8 cellular contexts compared by ENCODE assay signal in the genomic region with DNA sequence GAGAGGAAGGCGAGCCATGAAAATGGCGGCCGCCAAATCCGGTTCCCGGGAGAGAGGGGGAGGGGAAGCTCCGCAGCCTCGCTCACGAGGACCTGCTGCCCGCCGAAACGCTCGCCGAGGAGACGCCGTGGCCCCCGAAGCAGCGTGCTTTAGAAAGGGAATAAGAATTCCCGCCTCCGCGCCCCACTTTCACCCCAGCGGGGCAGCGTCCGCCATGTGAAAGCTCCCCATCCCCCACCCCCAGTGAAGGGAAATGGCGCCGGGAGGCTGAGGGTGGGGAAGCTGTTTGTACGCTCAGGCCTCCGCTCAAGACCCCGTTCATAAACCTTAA. TPM values are rescaled to one million over a fixed set of nuclear protein-coding genes. Genes with fewer than 3 reads are reported as not detected.
DNase-seq lines count a peak whose midpoint lies in the region; ATAC-seq, FAIRE-seq and TF ChIP-seq lines count a peak whose summit lies in the region.

No MANE protein-coding gene starts in this region.

- dilution Hi-C loops in keratinocyte (cut with MboI; ENCODE audit: extremely low pct_ligation_motif_present, low sequenced_read_pairs), result no loop called here

- H3K4me1 ChIP-seq in keratinocyte (ENCODE audit: control insufficient read depth, extremely low read depth, insufficient read depth, low read length), result peaks cover 25% of the 10 kb centered on the region

- H3K27me3 ChIP-seq in WERI-Rb-1 (ENCODE audit: insufficient read depth, low read depth, severe bottlenecking), result no peaks in the 10 kb centered on the region
- no peaks in the 10 kb centered on the region for H3K27me3 ChIP-seq in keratinocyte (ENCODE audit: control insufficient read depth, extremely low read depth, insufficient read depth, low read length)

- TF ChIP-seq CTCF in AG04449 (IDR thresholded peaks at IDR 0.05; ENCODE audit: insufficient read depth, low read length, missing control alignments) (no peak), WERI-Rb-1 (IDR thresholded peaks at IDR 0.05; ENCODE audit: low read depth, low read length) (no peak), keratinocyte (optimal IDR thresholded peaks at IDR 0.05 in 1 of 3, IDR thresholded peaks at IDR 0.05 in 1 of 3, conservative IDR thresholded peaks at IDR 0.05 in 1 of 3; ENCODE audit: extremely low read depth in 1 of 3, insufficient read depth in 2 of 3, low read length in 3 of 3) (no peak)

- CTCF ChIA-PET in AG04449 (lab: Yijun Ruan, JAX), result interaction anchor here (0.6 to 10.3 kb wide), 4 partner anchors 9 to 165 kb away, joined by 3 to 174 read pairs (median 4); no protein-coding TSS in a partner anchor

- no peak overlapping the region for H3K4me2 ChIP-seq in keratinocyte (ENCODE audit: control insufficient read depth, extremely low read depth, insufficient read depth, low read depth, low read length)

- POLR2A ChIA-PET in AG04449 (lab: Yijun Ruan, JAX), result interaction anchor here (0.5 to 4.6 kb wide), 14 partner anchors 9 to 1075 kb away, joined by 3 to 24 read pairs (median 5); a partner anchor contains a TSS

- H3K4me3 ChIP-seq in AG04449 (ENCODE audit: low read depth, low read length) (peak overlapping the region; percentile 98), WERI-Rb-1 (ENCODE audit: low read depth, low read length) (peak overlapping the region; percentile 96), keratinocyte (ENCODE audit: control insufficient read depth in 2 of 3, extremely low read depth in 1 of 3, insufficient read depth in 2 of 3, low read depth in 1 of 3, low read length in 3 of 3) (peak overlapping the region; percentile 85 to 100 (median 93))

- H3K9ac ChIP-seq in keratinocyte (ENCODE audit: control insufficient read depth, extremely low read depth, insufficient read depth, low read length), result peak overlapping the region; percentile 100

- H2AFZ ChIP-seq in keratinocyte (ENCODE audit: control insufficient read depth, low read length), result no peak overlapping the region

- peak; percentile 12 for ATAC-seq in GM19023 (IDR thresholded peaks at IDR 0.05; ENCODE audit: unreplicated experiment)

- H3K27ac ChIP-seq in WERI-Rb-1 (peak overlapping the region; percentile 100), keratinocyte (ENCODE audit: control insufficient read depth, insufficient read depth, low read length) (peak overlapping the region; percentile 99)

- H3K9me1 ChIP-seq in keratinocyte (ENCODE audit: control insufficient read depth, extremely low read depth, insufficient read depth, low read length), result no peaks in the 10 kb centered on the region

- in situ Hi-C loops in T47D (cut with HindIII; ENCODE audit: low pct_unique_long_range_greater_than_20kb, low sequenced_read_pairs), result no loop called here

- DNase-seq in AG04449 (ENCODE audit: low read depth, low spot score), result no peak
- peak; percentile 68 for DNase-seq in NCI-H1092 (lab: John Stamatoyannopoulos, UW)
- DNase-seq in WERI-Rb-1, result peak; percentile 69
- peak; percentile 36 to 72 for DNase-seq in T47D (ENCODE audit: low read depth in 1 of 2, low spot score in 1 of 2)
- no peak for DNase-seq in keratinocyte (ENCODE audit: low read depth, low spot score)
- peak; percentile 84 for DNase-seq in stimulated activated CD4-positive, alpha-beta T cell treated with anti-CD3 and anti-CD28 coated beads, Interleukin-15, amount 100 ng/mL, for 24 hours
- DNase-seq in NCI-H1048 (lab: John Stamatoyannopoulos, UW), result no peak

- H3K36me3 ChIP-seq in WERI-Rb-1, result peaks cover 86% of the 10 kb centered on the region
- H3K36me3 ChIP-seq in keratinocyte (ENCODE audit: control insufficient read depth in 2 of 2, extremely low read depth in 1 of 2, insufficient read depth in 2 of 2, low read length in 2 of 2), result peaks cover 10 to 36% of the 10 kb centered on the region in 2 experiments

- FAIRE-seq in keratinocyte (lab: Jason Lieb, UNC), result no peak

- H4K20me1 ChIP-seq in keratinocyte (ENCODE audit: control insufficient read depth, extremely low read depth, insufficient read depth, low read length), result peaks cover 35% of the 10 kb centered on the region

- H3K9me3 ChIP-seq in WERI-Rb-1 (ENCODE audit: severe bottlenecking), result no peaks in the 10 kb centered on the region
- H3K9me3 ChIP-seq in keratinocyte (ENCODE audit: control insufficient read depth, low read depth, low read length), result no peaks in the 10 kb centered on the region

- H3K79me2 ChIP-seq in keratinocyte (ENCODE audit: control insufficient read depth, insufficient read depth, low read length), result peaks cover 89% of the 10 kb centered on the region

RNA-seq across cellular contexts. Expression of a gene that starts 0.5 kb away (rescaled TPM):
- polyA plus RNA-seq in keratinocyte, result 172 to 511 TPM (median 429 TPM) in 3 replicates
- polyA plus RNA-seq in keratinocyte (2011; ENCODE audit: low read depth), result 389 TPM
- 256 and 274 TPM in 2 replicates for polyA plus RNA-seq in keratinocyte (2011; cell fraction: cytosol; rRNA removed)
- 322 and 570 TPM in 2 replicates for polyA plus RNA-seq in keratinocyte (2011; cell fraction: nucleus; rRNA removed)
- polyA plus RNA-seq in keratinocyte (2012; ENCODE audit: low replicate concordance), result 284 and 874 TPM in 2 replicates
- polyA minus RNA-seq in keratinocyte, result 56.7 to 160 TPM (median 59.5 TPM) in 3 replicates
- polyA minus RNA-seq in keratinocyte (2011; cell fraction: cytosol; rRNA and poly(A)+ RNA removed), result 156 TPM
- 65.2 and 118 TPM in 2 replicates for polyA minus RNA-seq in keratinocyte (2011; cell fraction: nucleus; rRNA and poly(A)+ RNA removed)

RNA-seq across cellular contexts. Expression of a gene that starts 1.5 kb away (rescaled TPM):
- 69.7 to 161 TPM (median 86.4 TPM) in 3 replicates for polyA plus RNA-seq in keratinocyte
- 216 TPM for polyA plus RNA-seq in keratinocyte (2011; ENCODE audit: low read depth)
- 70.9 and 132 TPM in 2 replicates for polyA plus RNA-seq in keratinocyte (2011; cell fraction: cytosol; rRNA removed)
- polyA plus RNA-seq in keratinocyte (2011; cell fraction: nucleus; rRNA removed), result 49.5 and 78.3 TPM in 2 replicates
- polyA plus RNA-seq in keratinocyte (2012; ENCODE audit: low replicate concordance), result 84.0 and 132 TPM in 2 replicates
- polyA minus RNA-seq in keratinocyte, result 2.5 to 32.7 TPM (median 11.3 TPM) in 3 replicates
- polyA minus RNA-seq in keratinocyte (2011; cell fraction: cytosol; rRNA and poly(A)+ RNA removed), result 19.6 TPM
- 12.6 and 19.5 TPM in 2 replicates for polyA minus RNA-seq in keratinocyte (2011; cell fraction: nucleus; rRNA and poly(A)+ RNA removed)

RNA-seq across cellular contexts. Expression of a gene that starts 48.1 kb away (rescaled TPM):
- 10.7 to 17.8 TPM (median 14.2 TPM) in 3 replicates for polyA plus RNA-seq in keratinocyte
- 25.8 TPM for polyA plus RNA-seq in keratinocyte (2011; ENCODE audit: low read depth)
- 2.7 and 8.0 TPM in 2 replicates for polyA plus RNA-seq in keratinocyte (2011; cell fraction: cytosol; rRNA removed)
- 21.5 and 26.7 TPM in 2 replicates for polyA plus RNA-seq in keratinocyte (2011; cell fraction: nucleus; rRNA removed)
- polyA plus RNA-seq in keratinocyte (2012; ENCODE audit: low replicate concordance), result 9.3 and 13.1 TPM in 2 replicates
- polyA minus RNA-seq in keratinocyte, result 2.5 to 13.4 TPM (median 7.4 TPM) in 3 replicates
- polyA minus RNA-seq in keratinocyte (2011; cell fraction: cytosol; rRNA and poly(A)+ RNA removed), result 5.9 TPM
- polyA minus RNA-seq in keratinocyte (2011; cell fraction: nucleus; rRNA and poly(A)+ RNA removed), result 12.3 and 18.9 TPM in 2 replicates

Comparison
In these comparisons a context has a peak if more than half of its experiments do, and no peak if none do; other contexts are left out.
1. DNase-seq: peak in NCI-H1092 (single experiment), WERI-Rb-1 (single experiment), T47D (2 of 2) and stimulated activated CD4-positive, alpha-beta T cell treated with anti-CD3 and anti-CD28 coated beads, Interleukin-15, amount 100 ng/mL, for 24 hours (single experiment); none in AG04449 (single experiment), keratinocyte (single experiment) and NCI-H1048 (single experiment).
2. Peak in every context shown above with its lines, with median percentiles within 50 percentile points of each other: H3K4me3 ChIP-seq.